Comparison of ENCODE assay signal across 3 cellular contexts in the genomic region with DNA sequence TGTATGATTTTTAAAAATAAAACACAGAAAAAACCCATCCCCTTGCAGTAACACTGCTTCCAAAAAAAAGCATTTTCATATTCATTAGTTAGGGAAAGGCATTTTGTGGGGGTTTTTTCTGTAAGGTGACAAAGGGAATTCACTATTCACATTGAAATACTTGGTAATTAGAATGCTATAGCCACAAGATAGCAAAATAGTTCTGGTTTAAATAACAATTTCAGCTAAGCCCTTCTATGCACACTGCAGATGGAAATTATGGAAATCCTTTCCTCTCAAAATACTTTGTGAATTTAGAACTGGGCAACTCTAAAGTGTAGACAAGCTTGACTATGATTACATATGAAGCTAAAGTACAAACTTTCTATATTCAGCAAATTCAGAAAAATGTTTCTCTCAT.
TF ChIP-seq lines count a peak whose summit lies in the region.

No MANE protein-coding gene starts in this region.

TF ChIP-seq in GM23338, 12 proteins besides CTCF, POLR2A, EP300 and RAD21 (continued from another document and continues in another):
- TF ChIP-seq, protein P1, sequence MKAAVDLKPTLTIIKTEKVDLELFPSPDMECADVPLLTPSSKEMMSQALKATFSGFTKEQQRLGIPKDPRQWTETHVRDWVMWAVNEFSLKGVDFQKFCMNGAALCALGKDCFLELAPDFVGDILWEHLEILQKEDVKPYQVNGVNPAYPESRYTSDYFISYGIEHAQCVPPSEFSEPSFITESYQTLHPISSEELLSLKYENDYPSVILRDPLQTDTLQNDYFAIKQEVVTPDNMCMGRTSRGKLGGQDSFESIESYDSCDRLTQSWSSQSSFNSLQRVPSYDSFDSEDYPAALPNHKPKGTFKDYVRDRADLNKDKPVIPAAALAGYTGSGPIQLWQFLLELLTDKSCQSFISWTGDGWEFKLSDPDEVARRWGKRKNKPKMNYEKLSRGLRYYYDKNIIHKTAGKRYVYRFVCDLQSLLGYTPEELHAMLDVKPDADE (IDR thresholded peaks at IDR 0.05): no peak
- TF ChIP-seq, protein P2, sequence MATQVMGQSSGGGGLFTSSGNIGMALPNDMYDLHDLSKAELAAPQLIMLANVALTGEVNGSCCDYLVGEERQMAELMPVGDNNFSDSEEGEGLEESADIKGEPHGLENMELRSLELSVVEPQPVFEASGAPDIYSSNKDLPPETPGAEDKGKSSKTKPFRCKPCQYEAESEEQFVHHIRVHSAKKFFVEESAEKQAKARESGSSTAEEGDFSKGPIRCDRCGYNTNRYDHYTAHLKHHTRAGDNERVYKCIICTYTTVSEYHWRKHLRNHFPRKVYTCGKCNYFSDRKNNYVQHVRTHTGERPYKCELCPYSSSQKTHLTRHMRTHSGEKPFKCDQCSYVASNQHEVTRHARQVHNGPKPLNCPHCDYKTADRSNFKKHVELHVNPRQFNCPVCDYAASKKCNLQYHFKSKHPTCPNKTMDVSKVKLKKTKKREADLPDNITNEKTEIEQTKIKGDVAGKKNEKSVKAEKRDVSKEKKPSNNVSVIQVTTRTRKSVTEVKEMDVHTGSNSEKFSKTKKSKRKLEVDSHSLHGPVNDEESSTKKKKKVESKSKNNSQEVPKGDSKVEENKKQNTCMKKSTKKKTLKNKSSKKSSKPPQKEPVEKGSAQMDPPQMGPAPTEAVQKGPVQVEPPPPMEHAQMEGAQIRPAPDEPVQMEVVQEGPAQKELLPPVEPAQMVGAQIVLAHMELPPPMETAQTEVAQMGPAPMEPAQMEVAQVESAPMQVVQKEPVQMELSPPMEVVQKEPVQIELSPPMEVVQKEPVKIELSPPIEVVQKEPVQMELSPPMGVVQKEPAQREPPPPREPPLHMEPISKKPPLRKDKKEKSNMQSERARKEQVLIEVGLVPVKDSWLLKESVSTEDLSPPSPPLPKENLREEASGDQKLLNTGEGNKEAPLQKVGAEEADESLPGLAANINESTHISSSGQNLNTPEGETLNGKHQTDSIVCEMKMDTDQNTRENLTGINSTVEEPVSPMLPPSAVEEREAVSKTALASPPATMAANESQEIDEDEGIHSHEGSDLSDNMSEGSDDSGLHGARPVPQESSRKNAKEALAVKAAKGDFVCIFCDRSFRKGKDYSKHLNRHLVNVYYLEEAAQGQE (IDR thresholded peaks at IDR 0.05; ENCODE audit: unreplicated experiment): no peak

TF ChIP-seq in WTC11, 78 proteins besides CTCF, POLR2A, EP300 and RAD21 (continued from another document):
- TF ChIP-seq, protein P3, sequence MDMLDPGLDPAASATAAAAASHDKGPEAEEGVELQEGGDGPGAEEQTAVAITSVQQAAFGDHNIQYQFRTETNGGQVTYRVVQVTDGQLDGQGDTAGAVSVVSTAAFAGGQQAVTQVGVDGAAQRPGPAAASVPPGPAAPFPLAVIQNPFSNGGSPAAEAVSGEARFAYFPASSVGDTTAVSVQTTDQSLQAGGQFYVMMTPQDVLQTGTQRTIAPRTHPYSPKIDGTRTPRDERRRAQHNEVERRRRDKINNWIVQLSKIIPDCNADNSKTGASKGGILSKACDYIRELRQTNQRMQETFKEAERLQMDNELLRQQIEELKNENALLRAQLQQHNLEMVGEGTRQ (CRISPR knock-in tag; IDR thresholded peaks at IDR 0.05): no peak
- TF ChIP-seq GRHL2 (CRISPR knock-in tag; IDR thresholded peaks at IDR 0.05; ENCODE audit: insufficient replicate concordance, severe bottlenecking): no peak
- TF ChIP-seq ETV6 (CRISPR knock-in tag; IDR thresholded peaks at IDR 0.05): no peak
- no peak for TF ChIP-seq ZNF671 (CRISPR knock-in tag; IDR thresholded peaks at IDR 0.05)
- TF ChIP-seq, protein P4, sequence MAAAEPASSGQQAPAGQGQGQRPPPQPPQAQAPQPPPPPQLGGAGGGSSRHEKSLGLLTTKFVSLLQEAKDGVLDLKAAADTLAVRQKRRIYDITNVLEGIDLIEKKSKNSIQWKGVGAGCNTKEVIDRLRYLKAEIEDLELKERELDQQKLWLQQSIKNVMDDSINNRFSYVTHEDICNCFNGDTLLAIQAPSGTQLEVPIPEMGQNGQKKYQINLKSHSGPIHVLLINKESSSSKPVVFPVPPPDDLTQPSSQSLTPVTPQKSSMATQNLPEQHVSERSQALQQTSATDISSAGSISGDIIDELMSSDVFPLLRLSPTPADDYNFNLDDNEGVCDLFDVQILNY (CRISPR knock-in tag; IDR thresholded peaks at IDR 0.05): no peak
- no peak for TF ChIP-seq TEAD1 (CRISPR knock-in tag; IDR thresholded peaks at IDR 0.05)
- TF ChIP-seq SMAD4 (CRISPR knock-in tag; IDR thresholded peaks at IDR 0.05): no peak
- TF ChIP-seq CBFB (CRISPR knock-in tag; IDR thresholded peaks at IDR 0.05; ENCODE audit: low read depth): no peak
- TF ChIP-seq JUN (CRISPR knock-in tag; IDR thresholded peaks at IDR 0.05): no peak
- TF ChIP-seq ZNF219 (CRISPR knock-in tag; IDR thresholded peaks at IDR 0.05; ENCODE audit: borderline replicate concordance): no peak
- TF ChIP-seq ZNF396 (CRISPR knock-in tag; IDR thresholded peaks at IDR 0.05; ENCODE audit: borderline replicate concordance): no peak
- TF ChIP-seq IRF2 (CRISPR knock-in tag; IDR thresholded peaks at IDR 0.05; ENCODE audit: borderline replicate concordance, low read depth): no peak
- TF ChIP-seq, protein P5, sequence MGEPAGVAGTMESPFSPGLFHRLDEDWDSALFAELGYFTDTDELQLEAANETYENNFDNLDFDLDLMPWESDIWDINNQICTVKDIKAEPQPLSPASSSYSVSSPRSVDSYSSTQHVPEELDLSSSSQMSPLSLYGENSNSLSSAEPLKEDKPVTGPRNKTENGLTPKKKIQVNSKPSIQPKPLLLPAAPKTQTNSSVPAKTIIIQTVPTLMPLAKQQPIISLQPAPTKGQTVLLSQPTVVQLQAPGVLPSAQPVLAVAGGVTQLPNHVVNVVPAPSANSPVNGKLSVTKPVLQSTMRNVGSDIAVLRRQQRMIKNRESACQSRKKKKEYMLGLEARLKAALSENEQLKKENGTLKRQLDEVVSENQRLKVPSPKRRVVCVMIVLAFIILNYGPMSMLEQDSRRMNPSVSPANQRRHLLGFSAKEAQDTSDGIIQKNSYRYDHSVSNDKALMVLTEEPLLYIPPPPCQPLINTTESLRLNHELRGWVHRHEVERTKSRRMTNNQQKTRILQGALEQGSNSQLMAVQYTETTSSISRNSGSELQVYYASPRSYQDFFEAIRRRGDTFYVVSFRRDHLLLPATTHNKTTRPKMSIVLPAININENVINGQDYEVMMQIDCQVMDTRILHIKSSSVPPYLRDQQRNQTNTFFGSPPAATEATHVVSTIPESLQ (CRISPR knock-in tag; IDR thresholded peaks at IDR 0.05): no peak
- no peak for TF ChIP-seq TP53 (CRISPR knock-in tag; IDR thresholded peaks at IDR 0.05)
- TF ChIP-seq CREM (CRISPR knock-in tag; IDR thresholded peaks at IDR 0.05): no peak

TF ChIP-seq in HepG2, 621 proteins besides CTCF, POLR2A, EP300 and RAD21 (continued from another document):
- TF ChIP-seq, protein P6, sequence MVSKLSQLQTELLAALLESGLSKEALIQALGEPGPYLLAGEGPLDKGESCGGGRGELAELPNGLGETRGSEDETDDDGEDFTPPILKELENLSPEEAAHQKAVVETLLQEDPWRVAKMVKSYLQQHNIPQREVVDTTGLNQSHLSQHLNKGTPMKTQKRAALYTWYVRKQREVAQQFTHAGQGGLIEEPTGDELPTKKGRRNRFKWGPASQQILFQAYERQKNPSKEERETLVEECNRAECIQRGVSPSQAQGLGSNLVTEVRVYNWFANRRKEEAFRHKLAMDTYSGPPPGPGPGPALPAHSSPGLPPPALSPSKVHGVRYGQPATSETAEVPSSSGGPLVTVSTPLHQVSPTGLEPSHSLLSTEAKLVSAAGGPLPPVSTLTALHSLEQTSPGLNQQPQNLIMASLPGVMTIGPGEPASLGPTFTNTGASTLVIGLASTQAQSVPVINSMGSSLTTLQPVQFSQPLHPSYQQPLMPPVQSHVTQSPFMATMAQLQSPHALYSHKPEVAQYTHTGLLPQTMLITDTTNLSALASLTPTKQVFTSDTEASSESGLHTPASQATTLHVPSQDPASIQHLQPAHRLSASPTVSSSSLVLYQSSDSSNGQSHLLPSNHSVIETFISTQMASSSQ (IDR thresholded peaks at IDR 0.05; ENCODE audit: low read depth): no peak
- TF ChIP-seq, protein P6 (CRISPR knock-in tag; IDR thresholded peaks at IDR 0.05; ENCODE audit: borderline replicate concordance): no peak
- TF ChIP-seq AHR (CRISPR knock-in tag; IDR thresholded peaks at IDR 0.05) (no peak), ZNF776 (CRISPR knock-in tag; IDR thresholded peaks at IDR 0.05) (no peak), ZNF772 (CRISPR knock-in tag; IDR thresholded peaks at IDR 0.05) (no peak), ZNF616 (CRISPR knock-in tag; IDR thresholded peaks at IDR 0.05; ENCODE audit: low read depth) (no peak), CREB1 (IDR thresholded peaks at IDR 0.05) (no peak), CREB1 (CRISPR knock-in tag; IDR thresholded peaks at IDR 0.05) (no peak), BCL6 (CRISPR knock-in tag; IDR thresholded peaks at IDR 0.05) (no peak), RARA (CRISPR knock-in tag; IDR thresholded peaks at IDR 0.05) (no peak), ATM (IDR thresholded peaks at IDR 0.05; ENCODE audit: borderline replicate concordance) (no peak), ZFP41 (CRISPR knock-in tag; IDR thresholded peaks at IDR 0.05; ENCODE audit: borderline replicate concordance) (no peak), ZNF619 (CRISPR knock-in tag; IDR thresholded peaks at IDR 0.05) (no peak), TARDBP (CRISPR knock-in tag; IDR thresholded peaks at IDR 0.05) (no peak), ZNF451 (CRISPR knock-in tag; IDR thresholded peaks at IDR 0.05) (no peak), SRF (IDR thresholded peaks at IDR 0.05; ENCODE audit: low read depth, low read length) (no peak), HMG20B (CRISPR knock-in tag; conservative IDR thresholded peaks at IDR 0.05) (no peak)
- TF ChIP-seq, protein P7, sequence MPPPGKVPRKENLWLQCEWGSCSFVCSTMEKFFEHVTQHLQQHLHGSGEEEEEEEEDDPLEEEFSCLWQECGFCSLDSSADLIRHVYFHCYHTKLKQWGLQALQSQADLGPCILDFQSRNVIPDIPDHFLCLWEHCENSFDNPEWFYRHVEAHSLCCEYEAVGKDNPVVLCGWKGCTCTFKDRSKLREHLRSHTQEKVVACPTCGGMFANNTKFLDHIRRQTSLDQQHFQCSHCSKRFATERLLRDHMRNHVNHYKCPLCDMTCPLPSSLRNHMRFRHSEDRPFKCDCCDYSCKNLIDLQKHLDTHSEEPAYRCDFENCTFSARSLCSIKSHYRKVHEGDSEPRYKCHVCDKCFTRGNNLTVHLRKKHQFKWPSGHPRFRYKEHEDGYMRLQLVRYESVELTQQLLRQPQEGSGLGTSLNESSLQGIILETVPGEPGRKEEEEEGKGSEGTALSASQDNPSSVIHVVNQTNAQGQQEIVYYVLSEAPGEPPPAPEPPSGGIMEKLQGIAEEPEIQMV (CRISPR knock-in tag; IDR thresholded peaks at IDR 0.05; ENCODE audit: low read depth): no peak
